Comparison of ENCODE assay signal across 24 cellular contexts in the genomic region with DNA sequence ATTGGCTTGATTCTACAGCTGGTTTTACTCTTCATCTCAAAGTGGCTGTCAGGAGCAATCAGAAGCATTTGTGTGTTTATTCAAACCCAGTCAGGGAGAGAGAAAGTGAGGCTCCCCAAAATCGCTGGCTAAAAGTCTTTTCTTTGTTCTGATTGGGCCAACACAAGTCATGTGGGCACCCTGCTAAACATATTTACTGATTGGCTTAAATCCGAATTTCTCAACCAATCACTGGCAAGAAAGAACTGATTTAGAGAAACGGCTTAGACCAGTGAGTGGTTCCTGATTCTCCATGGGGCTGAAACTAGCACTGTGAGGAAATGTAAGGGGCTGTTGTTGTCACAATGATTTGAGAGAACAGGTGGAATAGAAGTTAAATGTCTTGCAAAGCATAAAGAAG.
"Had no signal": no experiment of that assay in that cellular context is flagged by ENCODE, and none has a peak within 500 bp of the region (broad histone marks: within the 10 kb centered on the region; RNA-seq: fewer than 3 reads in every experiment).

No MANE protein-coding gene starts in this region.

- H3K27me3 Mint-ChIP-seq: naive B cell had no signal

- H3K4me3 ChIP-seq: coronary artery, dorsolateral prefrontal cortex, esophagus muscularis mucosa, gastroesophageal sphincter, heart left ventricle, hepatocyte, left lung, lower lobe of right lung, mucosa of descending colon had no signal

- DNase-seq: dermis blood vessel endothelial cell; dorsolateral prefrontal cortex; effector CD4-positive, alpha-beta T cell; effector memory CD4-positive, alpha-beta T cell; foreskin keratinocyte; heart left ventricle; hypothalamus; immature natural killer cell; islet precursor cell; kidney; kidney glomerular epithelial cell; left colon; left lung; left ventricle myocardium superior; lower lobe of right lung; mesenchymal stem cell; mucosa of descending colon; naive B cell; naive thymus-derived CD8-positive, alpha-beta T cell had no signal

- H3K4me3 Mint-ChIP-seq: immature natural killer cell; mesothelial cell of epicardium; naive B cell; naive thymus-derived CD8-positive, alpha-beta T cell had no signal

- H3K9me3 ChIP-seq: esophagus muscularis mucosa, gastroesophageal sphincter, heart left ventricle, left lung, lower lobe of right lung, mucosa of descending colon had no signal

- H3K36me3 Mint-ChIP-seq: immature natural killer cell; mesothelial cell of epicardium; naive B cell; naive thymus-derived CD8-positive, alpha-beta T cell had no signal

- H3K27ac ChIP-seq: coronary artery, dorsolateral prefrontal cortex, esophagus muscularis mucosa, foreskin keratinocyte, gastroesophageal sphincter, heart left ventricle, hepatocyte, left lung, lower lobe of right lung had no signal

- H3K36me3 ChIP-seq: esophagus muscularis mucosa, gastroesophageal sphincter, heart left ventricle, left lung, lower lobe of right lung had no signal

- H3K27ac Mint-ChIP-seq: immature natural killer cell; mesothelial cell of epicardium; naive thymus-derived CD8-positive, alpha-beta T cell had no signal

- ATAC-seq: foreskin keratinocyte; gastroesophageal sphincter; heart left ventricle; left colon; left lung; left ventricle myocardium superior; lower lobe of right lung; mucosa of descending colon; naive thymus-derived CD8-positive, alpha-beta T cell had no signal

- H3K4me1 ChIP-seq: left lung had no signal

- H3K79me2 ChIP-seq: hepatocyte had no signal

- H2AFZ ChIP-seq: hepatocyte had no signal

- H3K4me1 Mint-ChIP-seq: immature natural killer cell; naive B cell; naive thymus-derived CD8-positive, alpha-beta T cell had no signal

- H3K27me3 ChIP-seq: dorsolateral prefrontal cortex, esophagus muscularis mucosa, foreskin keratinocyte, gastroesophageal sphincter, heart left ventricle, hepatocyte, left lung had no signal

- H3K4me2 ChIP-seq: hepatocyte had no signal
